Comparison of ENCODE assay signal across 8 cellular contexts in the genomic region with DNA sequence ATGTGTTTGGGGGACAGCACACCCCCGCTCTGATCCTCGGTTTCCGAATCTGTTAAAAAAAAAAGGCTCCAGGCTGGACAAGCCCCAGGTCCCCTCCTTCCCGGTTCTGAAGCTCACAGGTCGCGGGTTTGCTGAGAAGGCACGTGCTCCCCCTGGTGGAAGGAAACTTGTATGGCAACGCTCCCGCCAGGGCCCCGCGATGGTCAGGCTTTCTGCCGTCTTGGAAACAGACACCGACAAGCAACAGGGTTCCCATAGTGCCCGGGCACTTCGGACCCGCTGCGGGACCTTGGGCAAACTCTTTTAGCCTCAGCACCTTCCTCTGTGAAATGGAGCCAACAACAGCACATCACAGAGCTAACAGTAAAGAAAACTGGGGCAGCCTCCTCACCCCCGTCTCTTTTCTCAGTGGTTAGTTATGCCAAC.
DNase-seq lines count a peak whose midpoint lies in the region; ATAC-seq and TF ChIP-seq lines count a peak whose summit lies in the region.

No MANE protein-coding gene starts in this region.

- DNase-seq in GM06990 (ENCODE audit: extremely low read depth, insufficient read length) (peak; percentile 60), NCI-H1436 (lab: John Stamatoyannopoulos, UW) (peak; percentile 60), T follicular helper cell (ENCODE audit: low read depth) (peak; percentile 47), left ventricle myocardium inferior (peak; percentile 68), retina (peak; percentile 91), GF-D8 (lab: John Stamatoyannopoulos, UW) (no peak)
- peak; percentile 72 for DNase-seq in activated naive CD8-positive, alpha-beta T cell treated with anti-CD3 and anti-CD28 coated beads, Interleukin-2, amount 50 U/mL, for 24 hours

- TF ChIP-seq CTCF in GM06990 (IDR thresholded peaks at IDR 0.05; ENCODE audit: insufficient read depth, low read length, poor library complexity, severe bottlenecking) = peak; percentile 93
- TF ChIP-seq CTCF in left ventricle myocardium inferior (IDR thresholded peaks at IDR 0.05; ENCODE audit: borderline replicate concordance) = peak; percentile 95

- no peak overlapping the region for H3K27ac Mint-ChIP-seq in activated naive CD8-positive, alpha-beta T cell treated with anti-CD3 and anti-CD28 coated beads, Interleukin-2, amount 50 U/mL, for 24 hours

- H3K27me3 Mint-ChIP-seq in activated naive CD8-positive, alpha-beta T cell treated with anti-CD3 and anti-CD28 coated beads, Interleukin-2, amount 50 U/mL, for 24 hours = peaks cover 51% of the 10 kb centered on the region

- no peaks in the 10 kb centered on the region for H3K36me3 Mint-ChIP-seq in activated naive CD8-positive, alpha-beta T cell treated with anti-CD3 and anti-CD28 coated beads, Interleukin-2, amount 50 U/mL, for 24 hours (ENCODE audit: low read depth)

- intact Hi-C loops in left ventricle myocardium inferior (cut with micrococcal nuclease) = no loop called here

- H3K36me3 ChIP-seq in GM06990 (ENCODE audit: control insufficient read depth, insufficient read depth, low read length) (no peaks in the 10 kb centered on the region), left ventricle myocardium inferior (no peaks in the 10 kb centered on the region)

- no peaks in the 10 kb centered on the region for H3K9me3 Mint-ChIP-seq in activated naive CD8-positive, alpha-beta T cell treated with anti-CD3 and anti-CD28 coated beads, Interleukin-2, amount 50 U/mL, for 24 hours

- H3K4me3 ChIP-seq in GM06990 (replicated peaks; ENCODE audit: low read depth, low read length) = no peak overlapping the region
- no peak overlapping the region for H3K4me3 ChIP-seq in left ventricle myocardium inferior

- H3K4me1 Mint-ChIP-seq in activated naive CD8-positive, alpha-beta T cell treated with anti-CD3 and anti-CD28 coated beads, Interleukin-2, amount 50 U/mL, for 24 hours = no peaks in the 10 kb centered on the region

- no peak overlapping the region for H3K27ac ChIP-seq in left ventricle myocardium inferior (replicated peaks)

- H3K27me3 ChIP-seq in GM06990 (replicated peaks; ENCODE audit: control insufficient read depth, insufficient read depth, low read length) = no peaks in the 10 kb centered on the region; the same call in 1 of the 2 replicates
- peaks cover 99% of the 10 kb centered on the region for H3K27me3 ChIP-seq in left ventricle myocardium inferior (ENCODE audit: low read depth)

- no peak overlapping the region for H3K4me3 Mint-ChIP-seq in activated naive CD8-positive, alpha-beta T cell treated with anti-CD3 and anti-CD28 coated beads, Interleukin-2, amount 50 U/mL, for 24 hours

- peak; percentile 30 for ATAC-seq in activated naive CD8-positive, alpha-beta T cell treated with anti-CD3 and anti-CD28 coated beads, Interleukin-2, amount 50 U/mL, for 24 hours
- no peak for ATAC-seq in HG03108 (IDR thresholded peaks at IDR 0.05; ENCODE audit: unreplicated experiment)

- no peaks in the 10 kb centered on the region for H3K9me3 ChIP-seq in left ventricle myocardium inferior (replicated peaks)

- no peaks in the 10 kb centered on the region for H3K4me1 ChIP-seq in left ventricle myocardium inferior
